24 cellular contexts compared by ENCODE assay signal in the genomic region with DNA sequence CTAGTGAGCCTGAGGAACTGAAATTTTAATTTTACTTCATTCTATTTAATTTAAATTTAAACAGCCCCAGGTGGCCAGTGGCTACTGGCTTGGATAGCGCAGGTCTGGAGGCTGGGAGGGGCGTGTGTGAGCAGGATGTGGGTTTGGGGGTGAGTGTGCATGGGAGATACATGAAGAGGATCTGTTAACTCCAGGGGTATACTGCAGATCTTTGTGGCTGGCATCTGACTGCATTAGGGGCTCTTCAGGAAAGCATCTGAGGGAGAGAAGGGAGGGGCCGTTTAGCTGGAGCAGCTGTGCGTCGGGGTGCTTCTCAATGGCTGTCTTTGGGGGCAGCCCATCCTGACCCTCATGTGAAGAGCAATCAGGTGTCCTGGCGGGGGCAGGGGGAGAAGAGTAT. TPM values are rescaled to one million over a fixed set of nuclear protein-coding genes. Genes with fewer than 3 reads are reported as not detected.
"Had no signal": no experiment of that assay in that cellular context is flagged by ENCODE, and none has a peak within 500 bp of the region (broad histone marks: within the 10 kb centered on the region; RNA-seq: fewer than 3 reads in every experiment).

No MANE protein-coding gene starts in this region.

- H3K9me3 Mint-ChIP-seq: activated CD4-positive, alpha-beta memory T cell treated with anti-CD3 and anti-CD28 coated beads, Interleukin-2, amount 10 ng/mL, durations not matched to agents 7 days and 5 days; activated T-cell treated with anti-CD3 and anti-CD28 coated beads, Interleukin-2, amount 50 U/mL, for 4 hours; dendritic cell treated with granulocyte-macrophage colony-stimulating factor and Interleukin-4, amounts not matched to agents 40 ng/mL and 50 ng/mL, for 4 days; memory B cell; T-helper 2 cell treated with Interferon-gamma antibody and Interleukin-4, amounts not matched to agents 5 μg/mL and 100 μg/mL, for 36 hours had no signal

- H3K4me1 ChIP-seq: tibial nerve, uterus had no signal

- DNase-seq: activated CD4-positive, alpha-beta memory T cell treated with anti-CD3 and anti-CD28 coated beads, Interleukin-2, amount 10 ng/mL, durations not matched to agents 7 days and 5 days; activated CD4-positive, alpha-beta T cell treated with anti-CD3 and anti-CD28 coated beads for 48 hours; activated CD4-positive, CD25-positive, alpha-beta regulatory T cell; activated naive CD4-positive, alpha-beta T cell treated with anti-CD3 and anti-CD28 coated beads, Interleukin-2, amount 50 U/mL, for 16 hours; activated T-cell treated with anti-CD3 and anti-CD28 coated beads, Interleukin-2, amount 50 U/mL, for 4 hours; effector memory CD4-positive, alpha-beta T cell; esophagus squamous epithelium; heart right ventricle; kidney glomerular epithelial cell; left ventricle myocardium superior; naive B cell; retina; spleen; stimulated activated CD8-positive, alpha-beta memory T cell treated with anti-CD3 and anti-CD28 coated beads, Interleukin-4, amount 100 ng/mL, for 48 hours; stimulated activated naive CD4-positive, alpha-beta T cell; uterus had no signal

- H3K27ac ChIP-seq: cardiac muscle cell, esophagus squamous epithelium, heart right ventricle, spleen, tibial nerve, uterus had no signal

- H3K27me3 ChIP-seq: uterus had no signal

- H3K4me3 ChIP-seq: cardiac muscle cell, esophagus squamous epithelium, heart right ventricle, spleen, tibial nerve, uterus had no signal

- H3K36me3 ChIP-seq: cardiac muscle cell, esophagus squamous epithelium, heart right ventricle, spleen, tibial nerve, uterus had no signal

- H3K27ac Mint-ChIP-seq: activated CD4-positive, alpha-beta memory T cell treated with anti-CD3 and anti-CD28 coated beads, Interleukin-2, amount 10 ng/mL, durations not matched to agents 7 days and 5 days; dendritic cell treated with granulocyte-macrophage colony-stimulating factor and Interleukin-4, amounts not matched to agents 40 ng/mL and 50 ng/mL, for 4 days; memory B cell; T-helper 2 cell treated with Interferon-gamma antibody and Interleukin-4, amounts not matched to agents 5 μg/mL and 100 μg/mL, for 36 hours had no signal

- ATAC-seq: activated T-cell treated with anti-CD3 and anti-CD28 coated beads, Interleukin-2, amount 50 U/mL, for 4 hours; heart right ventricle; left ventricle myocardium superior had no signal

- H3K9me3 ChIP-seq: esophagus squamous epithelium, heart right ventricle, spleen, uterus had no signal

- H3K4me3 Mint-ChIP-seq: activated CD4-positive, alpha-beta memory T cell treated with anti-CD3 and anti-CD28 coated beads, Interleukin-2, amount 10 ng/mL, durations not matched to agents 7 days and 5 days; activated T-cell treated with anti-CD3 and anti-CD28 coated beads, Interleukin-2, amount 50 U/mL, for 4 hours; dendritic cell treated with granulocyte-macrophage colony-stimulating factor and Interleukin-4, amounts not matched to agents 40 ng/mL and 50 ng/mL, for 4 days; memory B cell; T-helper 2 cell treated with Interferon-gamma antibody and Interleukin-4, amounts not matched to agents 5 μg/mL and 100 μg/mL, for 36 hours had no signal

- H3K36me3 Mint-ChIP-seq: memory B cell, naive B cell had no signal

- FAIRE-seq: TTC549 had no signal

RNA-seq across cellular contexts. Expression of a gene that starts 6.8 kb away (rescaled TPM):
- total RNA-seq: activated CD4-positive, alpha-beta memory T cell treated with anti-CD3 and anti-CD28 coated beads, Interleukin-2, amount 10 ng/mL, durations not matched to agents 7 days and 5 days had no signal

RNA-seq across cellular contexts. Expression of a gene that starts 57.4 kb away (rescaled TPM):
- total RNA-seq: activated CD4-positive, alpha-beta memory T cell treated with anti-CD3 and anti-CD28 coated beads, Interleukin-2, amount 10 ng/mL, durations not matched to agents 7 days and 5 days; activated T-cell treated with anti-CD3 and anti-CD28 coated beads, Interleukin-2, amount 50 U/mL, for 4 hours; cardiac muscle cell; chondrocyte; esophagus squamous epithelium; heart right ventricle; left ventricle myocardium superior; mononuclear cell; spleen; tibial nerve; uterus had no signal
- polyA plus RNA-seq: cardiac muscle cell, heart right ventricle, spleen had no signal
